Comparison of ENCODE assay signal across 1 cellular context in the genomic region with DNA sequence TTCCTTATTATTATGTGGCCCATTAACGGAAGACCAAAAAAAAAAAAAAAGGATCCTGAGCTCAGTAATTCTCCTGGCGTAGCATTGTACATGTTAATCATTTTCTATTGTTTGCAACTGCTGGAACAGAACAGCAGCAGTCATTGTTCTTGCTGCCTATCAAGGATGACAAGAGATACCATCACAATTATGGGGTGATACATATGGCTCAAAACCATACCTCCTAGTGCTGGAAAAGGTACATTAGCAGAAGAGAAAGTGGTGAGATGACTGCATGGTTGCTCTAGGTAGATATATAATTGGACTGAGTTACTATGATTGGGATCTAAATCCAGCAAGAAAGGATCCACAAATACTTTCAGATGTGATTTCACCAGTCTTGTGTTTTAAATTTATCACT.
TF ChIP-seq lines count a peak whose summit lies in the region.

No MANE protein-coding gene starts in this region.

TF ChIP-seq in GM12878, 131 proteins besides CTCF, POLR2A, EP300 and RAD21 (continued from another document):
- TF ChIP-seq, protein P1, sequence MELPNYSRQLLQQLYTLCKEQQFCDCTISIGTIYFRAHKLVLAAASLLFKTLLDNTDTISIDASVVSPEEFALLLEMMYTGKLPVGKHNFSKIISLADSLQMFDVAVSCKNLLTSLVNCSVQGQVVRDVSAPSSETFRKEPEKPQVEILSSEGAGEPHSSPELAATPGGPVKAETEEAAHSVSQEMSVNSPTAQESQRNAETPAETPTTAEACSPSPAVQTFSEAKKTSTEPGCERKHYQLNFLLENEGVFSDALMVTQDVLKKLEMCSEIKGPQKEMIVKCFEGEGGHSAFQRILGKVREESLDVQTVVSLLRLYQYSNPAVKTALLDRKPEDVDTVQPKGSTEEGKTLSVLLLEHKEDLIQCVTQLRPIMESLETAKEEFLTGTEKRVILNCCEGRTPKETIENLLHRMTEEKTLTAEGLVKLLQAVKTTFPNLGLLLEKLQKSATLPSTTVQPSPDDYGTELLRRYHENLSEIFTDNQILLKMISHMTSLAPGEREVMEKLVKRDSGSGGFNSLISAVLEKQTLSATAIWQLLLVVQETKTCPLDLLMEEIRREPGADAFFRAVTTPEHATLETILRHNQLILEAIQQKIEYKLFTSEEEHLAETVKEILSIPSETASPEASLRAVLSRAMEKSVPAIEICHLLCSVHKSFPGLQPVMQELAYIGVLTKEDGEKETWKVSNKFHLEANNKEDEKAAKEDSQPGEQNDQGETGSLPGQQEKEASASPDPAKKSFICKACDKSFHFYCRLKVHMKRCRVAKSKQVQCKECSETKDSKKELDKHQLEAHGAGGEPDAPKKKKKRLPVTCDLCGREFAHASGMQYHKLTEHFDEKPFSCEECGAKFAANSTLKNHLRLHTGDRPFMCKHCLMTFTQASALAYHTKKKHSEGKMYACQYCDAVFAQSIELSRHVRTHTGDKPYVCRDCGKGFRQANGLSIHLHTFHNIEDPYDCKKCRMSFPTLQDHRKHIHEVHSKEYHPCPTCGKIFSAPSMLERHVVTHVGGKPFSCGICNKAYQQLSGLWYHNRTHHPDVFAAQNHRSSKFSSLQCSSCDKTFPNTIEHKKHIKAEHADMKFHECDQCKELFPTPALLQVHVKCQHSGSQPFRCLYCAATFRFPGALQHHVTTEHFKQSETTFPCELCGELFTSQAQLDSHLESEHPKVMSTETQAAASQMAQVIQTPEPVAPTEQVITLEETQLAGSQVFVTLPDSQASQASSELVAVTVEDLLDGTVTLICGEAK (IDR thresholded peaks at IDR 0.05; ENCODE audit: borderline replicate concordance), result no peak
- TF ChIP-seq, protein P2, sequence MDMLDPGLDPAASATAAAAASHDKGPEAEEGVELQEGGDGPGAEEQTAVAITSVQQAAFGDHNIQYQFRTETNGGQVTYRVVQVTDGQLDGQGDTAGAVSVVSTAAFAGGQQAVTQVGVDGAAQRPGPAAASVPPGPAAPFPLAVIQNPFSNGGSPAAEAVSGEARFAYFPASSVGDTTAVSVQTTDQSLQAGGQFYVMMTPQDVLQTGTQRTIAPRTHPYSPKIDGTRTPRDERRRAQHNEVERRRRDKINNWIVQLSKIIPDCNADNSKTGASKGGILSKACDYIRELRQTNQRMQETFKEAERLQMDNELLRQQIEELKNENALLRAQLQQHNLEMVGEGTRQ (IDR thresholded peaks at IDR 0.05; ENCODE audit: borderline replicate concordance, low read depth, low read length), result no peak
- TF ChIP-seq IKZF1 (conservative IDR thresholded peaks at IDR 0.05) (0 out of 2 replicates have a peak, but pooled peaks have one; percentile 40), GABPA (IDR thresholded peaks at IDR 0.05; ENCODE audit: low read depth) (no peak), YBX1 (IDR thresholded peaks at IDR 0.05) (no peak), MTA2 (IDR thresholded peaks at IDR 0.05; ENCODE audit: low read depth) (peak; percentile 94), MXI1 (IDR thresholded peaks at IDR 0.05; ENCODE audit: low read depth, low read length) (no peak), TCF12 (IDR thresholded peaks at IDR 0.05; ENCODE audit: low read depth, low read length) (no peak), RCOR1 (conservative IDR thresholded peaks at IDR 0.05; ENCODE audit: low read depth, low read length) (no peak), SREBF2 (IDR thresholded peaks at IDR 0.05; ENCODE audit: low read length) (no peak)
- TF ChIP-seq, protein P3, sequence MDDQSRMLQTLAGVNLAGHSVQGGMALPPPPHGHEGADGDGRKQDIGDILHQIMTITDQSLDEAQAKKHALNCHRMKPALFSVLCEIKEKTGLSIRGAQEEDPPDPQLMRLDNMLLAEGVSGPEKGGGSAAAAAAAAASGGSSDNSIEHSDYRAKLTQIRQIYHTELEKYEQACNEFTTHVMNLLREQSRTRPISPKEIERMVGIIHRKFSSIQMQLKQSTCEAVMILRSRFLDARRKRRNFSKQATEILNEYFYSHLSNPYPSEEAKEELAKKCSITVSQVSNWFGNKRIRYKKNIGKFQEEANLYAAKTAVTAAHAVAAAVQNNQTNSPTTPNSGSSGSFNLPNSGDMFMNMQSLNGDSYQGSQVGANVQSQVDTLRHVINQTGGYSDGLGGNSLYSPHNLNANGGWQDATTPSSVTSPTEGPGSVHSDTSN (IDR thresholded peaks at IDR 0.05; ENCODE audit: insufficient replicate concordance, low read depth, low read length), result no peak
- TF ChIP-seq, protein P4, sequence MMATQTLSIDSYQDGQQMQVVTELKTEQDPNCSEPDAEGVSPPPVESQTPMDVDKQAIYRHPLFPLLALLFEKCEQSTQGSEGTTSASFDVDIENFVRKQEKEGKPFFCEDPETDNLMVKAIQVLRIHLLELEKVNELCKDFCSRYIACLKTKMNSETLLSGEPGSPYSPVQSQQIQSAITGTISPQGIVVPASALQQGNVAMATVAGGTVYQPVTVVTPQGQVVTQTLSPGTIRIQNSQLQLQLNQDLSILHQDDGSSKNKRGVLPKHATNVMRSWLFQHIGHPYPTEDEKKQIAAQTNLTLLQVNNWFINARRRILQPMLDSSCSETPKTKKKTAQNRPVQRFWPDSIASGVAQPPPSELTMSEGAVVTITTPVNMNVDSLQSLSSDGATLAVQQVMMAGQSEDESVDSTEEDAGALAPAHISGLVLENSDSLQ (IDR thresholded peaks at IDR 0.05), result 0 out of 2 replicates have a peak, but pooled peaks have one; percentile 55
